ENCODE assay signal across 1 cellular context in genomic region chrX:153055827-153056748, GRCh38.
TF ChIP-seq lines count a peak whose summit lies in the region.

Gene PNMA3 (plus strand): TSS chrX:153056470. CDS start chrX:153057056, 586 bp downstream.

TF ChIP-seq in A549, 52 proteins besides CTCF, POLR2A, EP300 and RAD21 (continued from another document):
- TF ChIP-seq MAX (IDR thresholded peaks at IDR 0.05): peak; percentile 51; the same call in 1 of the 2 replicates
- peak; percentile 52; the same call in 1 of the 2 replicates for TF ChIP-seq E2F6 (IDR thresholded peaks at IDR 0.05; ENCODE audit: borderline replicate concordance, low read depth)
- TF ChIP-seq ELK1 (IDR thresholded peaks at IDR 0.05; ENCODE audit: low read depth, low read length): no peak
